In the genomic region with DNA sequence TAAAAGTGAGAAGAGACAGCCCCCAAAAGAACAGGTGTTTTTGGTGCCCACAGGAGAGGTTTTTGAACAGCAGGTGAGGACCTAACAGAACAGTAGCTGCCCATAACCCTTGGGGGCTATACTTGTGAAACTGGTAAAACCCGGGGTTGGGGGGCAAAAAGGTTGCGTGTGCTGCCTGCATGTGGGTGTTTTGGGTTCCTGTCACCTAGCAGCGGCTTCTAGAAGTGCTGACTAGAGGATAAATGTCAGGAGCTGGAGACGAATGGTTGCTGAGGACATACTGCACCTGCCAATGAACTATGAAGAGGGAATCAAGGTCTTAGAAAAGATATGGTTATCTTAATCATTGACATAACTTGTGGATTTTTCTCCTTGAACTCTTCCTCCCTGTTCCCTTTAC, we compare ENCODE assay signal across 2 cellular contexts.
TF ChIP-seq lines count a peak whose summit lies in the region.

No MANE protein-coding gene starts in this region.

TF ChIP-seq in A549, 52 proteins besides CTCF, POLR2A, EP300 and RAD21:
- TF ChIP-seq CBX8 (IDR thresholded peaks at IDR 0.05) (no peak), MAFK (IDR thresholded peaks at IDR 0.05; ENCODE audit: partially characterized antibody) (peak; percentile 6)

TF ChIP-seq in IMR-90, 13 proteins besides CTCF, POLR2A, EP300 and RAD21:
- TF ChIP-seq MAZ (IDR thresholded peaks at IDR 0.05; ENCODE audit: borderline replicate concordance, low read depth, low read length) = no peak
- TF ChIP-seq MAFK (IDR thresholded peaks at IDR 0.05; ENCODE audit: low read depth, low read length) = 0 out of 2 replicates have a peak, but pooled peaks have one; percentile 9
